2 cellular contexts compared by ENCODE assay signal in genomic region chr3:152349397-152349796, GRCh38.
TF ChIP-seq lines count a peak whose summit lies in the region.

No MANE protein-coding gene starts in this region.

TF ChIP-seq in A549, 52 proteins besides CTCF, POLR2A, EP300 and RAD21 (continued from another document):
- TF ChIP-seq BCL3 (IDR thresholded peaks at IDR 0.05) (no peak), RNF2 (IDR thresholded peaks at IDR 0.05; ENCODE audit: borderline replicate concordance, low read depth) (no peak)

TF ChIP-seq in IMR-90, 13 proteins besides CTCF, POLR2A, EP300 and RAD21 (continued from another document):
- TF ChIP-seq MXI1 (IDR thresholded peaks at IDR 0.05; ENCODE audit: borderline replicate concordance, low read depth, low read length) (no peak), USF2 (IDR thresholded peaks at IDR 0.05; ENCODE audit: low read depth, low read length) (no peak), FOS (IDR thresholded peaks at IDR 0.05; ENCODE audit: low read depth, low read length) (no peak), RCOR1 (IDR thresholded peaks at IDR 0.05; ENCODE audit: insufficient replicate concordance, low read length) (no peak), NFE2L2 (IDR thresholded peaks at IDR 0.05; ENCODE audit: low read depth, low read length) (no peak), RFX5 (IDR thresholded peaks at IDR 0.05; ENCODE audit: low read depth, low read length) (no peak), ELK1 (IDR thresholded peaks at IDR 0.05; ENCODE audit: borderline replicate concordance, low read depth, low read length) (no peak)
